ENCODE assay signal across 23 cellular contexts in genomic region chr1:210364479-210364878, GRCh38. TPM values are rescaled to one million over a fixed set of nuclear protein-coding genes. Genes with fewer than 3 reads are reported as not detected.
DNase-seq lines count a peak whose midpoint lies in the region; ATAC-seq and TF ChIP-seq lines count a peak whose summit lies in the region.
"Had no signal": no experiment of that assay in that cellular context is flagged by ENCODE, and none has a peak within 500 bp of the region (broad histone marks: within the 10 kb centered on the region; RNA-seq: fewer than 3 reads in every experiment).

No MANE protein-coding gene starts in this region.

- H3K9me3 Mint-ChIP-seq in endodermal cell, result no peaks in the 10 kb centered on the region
- H3K9me3 Mint-ChIP-seq: activated naive CD8-positive, alpha-beta T cell treated with anti-CD3 and anti-CD28 coated beads, Interleukin-2, amount 10 ng/mL, durations not matched to agents 7 days and 5 days; activated T-cell treated with anti-CD3 and anti-CD28 coated beads, Interleukin-2, amount 50 U/mL, for 4 hours; CD8-positive, alpha-beta memory T cell; T-helper 1 cell treated with Interleukin-12 subunit alpha and Interleukin-12 subunit beta and Interleukin-4 antibody, amounts not matched to agents 30 μg/mL and 1 μg/mL, for 36 hours had no signal

- H3K4me1 ChIP-seq in endodermal cell (ENCODE audit: control insufficient read depth, insufficient read depth, low read length) (no peaks in the 10 kb centered on the region), right cardiac atrium (ENCODE audit: control insufficient read depth, insufficient read depth, low read length) (peaks cover under 1% of the 10 kb centered on the region)

- no peak overlapping the region for H3K4me3 Mint-ChIP-seq in endodermal cell
- H3K4me3 Mint-ChIP-seq: activated naive CD8-positive, alpha-beta T cell treated with anti-CD3 and anti-CD28 coated beads, Interleukin-2, amount 10 ng/mL, durations not matched to agents 7 days and 5 days; activated T-cell treated with anti-CD3 and anti-CD28 coated beads, Interleukin-2, amount 50 U/mL, for 4 hours; CD8-positive, alpha-beta memory T cell; T-helper 1 cell treated with Interleukin-12 subunit alpha and Interleukin-12 subunit beta and Interleukin-4 antibody, amounts not matched to agents 30 μg/mL and 1 μg/mL, for 36 hours had no signal

- ATAC-seq in right cardiac atrium, result peak; percentile 73 to 84
- ATAC-seq in GM19455 (IDR thresholded peaks at IDR 0.05; ENCODE audit: unreplicated experiment), result no peak
- ATAC-seq: activated T-cell treated with anti-CD3 and anti-CD28 coated beads, Interleukin-2, amount 50 U/mL, for 4 hours; left colon had no signal

- WGBS in endodermal cell (ENCODE audit: insufficient coverage in 1 of 2, insufficient read length in 1 of 2), 2 experiments, result 72 to 85% methylated on average over 5 of the region's 5 CpGs
- 49% methylated on average over 5 of the region's 5 CpGs for WGBS in right cardiac atrium

- H3K27me3 ChIP-seq in endodermal cell (ENCODE audit: control insufficient read depth, insufficient read depth, low read length, poor library complexity, severe bottlenecking) (no peaks in the 10 kb centered on the region), right cardiac atrium (ENCODE audit: control insufficient read depth, insufficient read depth) (no peaks in the 10 kb centered on the region)

- peaks cover 34% of the 10 kb centered on the region for H3K4me1 Mint-ChIP-seq in endodermal cell
- H3K4me1 Mint-ChIP-seq: activated naive CD8-positive, alpha-beta T cell treated with anti-CD3 and anti-CD28 coated beads, Interleukin-2, amount 10 ng/mL, durations not matched to agents 7 days and 5 days had no signal

- H3K9me3 ChIP-seq in endodermal cell (ENCODE audit: control insufficient read depth, low read length) (no peaks in the 10 kb centered on the region), right cardiac atrium (ENCODE audit: control insufficient read depth, low read length) (no peaks in the 10 kb centered on the region)

- peaks cover 16% of the 10 kb centered on the region for H3K27me3 Mint-ChIP-seq in endodermal cell (ENCODE audit: insufficient read depth)
- H3K27me3 Mint-ChIP-seq: CD8-positive, alpha-beta memory T cell had no signal

- intact Hi-C loops in right cardiac atrium (cut with DNase I), result loop anchor here in 2 of 4 donors (5.0 kb wide), 1 partner anchor 33 kb away; no protein-coding TSS in a partner anchor

- TF ChIP-seq CTCF in endodermal cell (conservative IDR thresholded peaks at IDR 0.05), result no peak

- H3K36me3 Mint-ChIP-seq in endodermal cell (ENCODE audit: low read depth), result no peaks in the 10 kb centered on the region
- H3K36me3 Mint-ChIP-seq: activated naive CD8-positive, alpha-beta T cell treated with anti-CD3 and anti-CD28 coated beads, Interleukin-2, amount 10 ng/mL, durations not matched to agents 7 days and 5 days had no signal

- H3K4me3 ChIP-seq in endodermal cell (ENCODE audit: low read length) (no peak overlapping the region), right cardiac atrium (ENCODE audit: low read length) (no peak overlapping the region)

- in situ Hi-C loops in SK-MEL-5 (cut with HindIII; ENCODE audit: low pct_unique_long_range_greater_than_20kb, low sequenced_read_pairs), result no loop called here

- DNase-seq in SK-MEL-5 (ENCODE audit: low read depth, low spot score), result peak; percentile 33
- no peak for DNase-seq in endodermal cell
- DNase-seq in right cardiac atrium, result peak; percentile 68 to 87 (median 79)
- DNase-seq in putamen (ENCODE audit: low spot score), result peak; percentile 77
- no peak for DNase-seq in NCI-H2107 (lab: John Stamatoyannopoulos, UW)
- no peak for DNase-seq in NCI-H1092 treated with DMSO at 0.1 percent for 48 hours (lab: John Stamatoyannopoulos, UW)
- DNase-seq in T-helper 2 cell, result no peak
- DNase-seq: activated CD4-positive, alpha-beta T cell treated with anti-CD3 and anti-CD28 coated beads, Interleukin-2, amount 50 U/mL, for 48 hours; activated naive CD8-positive, alpha-beta T cell treated with anti-CD3 and anti-CD28 coated beads, Interleukin-2, amount 10 ng/mL, durations not matched to agents 7 days and 5 days; activated T-cell treated with anti-CD3 and anti-CD28 coated beads, Interleukin-2, amount 50 U/mL, for 4 hours; CD8-positive, alpha-beta memory T cell; DMS79 treated with DMSO at 0.1 percent for 48 hours; effector CD4-positive, alpha-beta T cell; H7; IMR-90; left colon; NCI-H187; NCI-H510A treated with DMSO at 0.1 percent for 48 hours; small intestine; stimulated activated CD4-positive, alpha-beta T cell treated with anti-CD3 and anti-CD28 coated beads, Interleukin-4, amount 100 ng/mL, for 24 hours had no signal

- no peak overlapping the region for H3K9ac ChIP-seq in endodermal cell (ENCODE audit: extremely low read depth, low read length, poor library complexity, severe bottlenecking)

- H3K27ac ChIP-seq in endodermal cell (ENCODE audit: low read depth, low read length) (peak overlapping the region; percentile 4), right cardiac atrium (ENCODE audit: low read length) (peak overlapping the region; percentile 66)
- H3K27ac ChIP-seq: VCaP had no signal

- no peak overlapping the region for H3K27ac Mint-ChIP-seq in endodermal cell
- H3K27ac Mint-ChIP-seq: activated naive CD8-positive, alpha-beta T cell treated with anti-CD3 and anti-CD28 coated beads, Interleukin-2, amount 10 ng/mL, durations not matched to agents 7 days and 5 days; CD8-positive, alpha-beta memory T cell; T-helper 1 cell treated with Interleukin-12 subunit alpha and Interleukin-12 subunit beta and Interleukin-4 antibody, amounts not matched to agents 30 μg/mL and 1 μg/mL, for 36 hours had no signal

- no peaks in the 10 kb centered on the region for H3K36me3 ChIP-seq in endodermal cell (ENCODE audit: control insufficient read depth, insufficient read depth, low read length)

RNA-seq across cellular contexts. Expression of gene HHAT, which starts 35.8 kb away (rescaled TPM):
- total RNA-seq in SK-MEL-5 (2014; rRNA removed; shearing (Covaris generic)), result 24.3 and 29.4 TPM in 2 replicates
- 20.9 and 25.2 TPM in 2 replicates for polyA plus RNA-seq in SK-MEL-5 (2015; cell fraction: cytosol; rRNA removed)
- polyA plus RNA-seq in SK-MEL-5 (2015; cell fraction: nucleus; rRNA removed), result 10.7 and 15.1 TPM in 2 replicates
- total RNA-seq in endodermal cell, result 1 to 10 TPM; 6.9 to 9.8 TPM
- polyA plus RNA-seq in endodermal cell (2013, experiment 1 of 2), result 6.6 TPM
- polyA plus RNA-seq in endodermal cell (2013, experiment 2 of 2), result 5.7 TPM
- total RNA-seq in right cardiac atrium, result 1 to 10 TPM; 2.2 to 2.8 (median 2.5) TPM
- 1.6 TPM for polyA plus RNA-seq in right cardiac atrium

Comparison
In these comparisons a context has a peak if more than half of its experiments do, and no peak if none do; other contexts are left out.
1. DNase-seq: peak in SK-MEL-5 (single experiment), right cardiac atrium (3 of 3) and putamen (single experiment); none in endodermal cell (single experiment), NCI-H2107 (single experiment), NCI-H1092 treated with DMSO at 0.1 percent for 48 hours (single experiment) and T-helper 2 cell (0 of 5).